ENCODE assay signal across 26 cellular contexts in genomic region chr12:89464974-89465592, GRCh38. TPM values are rescaled to one million over a fixed set of nuclear protein-coding genes. Genes with fewer than 3 reads are reported as not detected.
DNase-seq lines count a peak whose midpoint lies in the region; ATAC-seq, FAIRE-seq and TF ChIP-seq lines count a peak whose summit lies in the region.
"Had no signal": no experiment of that assay in that cellular context is flagged by ENCODE, and none has a peak within 500 bp of the region (broad histone marks: within the 10 kb centered on the region; RNA-seq: fewer than 3 reads in every experiment).

No MANE protein-coding gene starts in this region.

- peak; percentile 52 for DNase-seq in Daoy (ENCODE audit: low read depth)
- peak; percentile 27 for DNase-seq in SK-MEL-5 (ENCODE audit: low read depth, low spot score)
- DNase-seq in fibroblast of pulmonary artery (ENCODE audit: low read depth) = peak; percentile 16
- no peak for DNase-seq in stimulated activated naive CD4-positive, alpha-beta T cell (lab: John Stamatoyannopoulos, UW)
- no peak for DNase-seq in effector CD4-positive, alpha-beta T cell
- DNase-seq: activated CD4-positive, alpha-beta T cell treated with anti-CD3 and anti-CD28 coated beads for 4 hours; CD4-positive, CD25-positive, alpha-beta regulatory T cell; DMS 273 treated with DMSO at 0.1 percent for 48 hours; erythroblast; foreskin melanocyte; KBM-7; left ventricle myocardium superior; NCI-H146; NCI-H2171; NCI-H524 treated with DMSO at 0.1 percent for 48 hours; pancreas; SJCRH30; stimulated activated CD4-positive, alpha-beta T cell treated with anti-CD3 and anti-CD28 coated beads, Interleukin-4, amount 100 ng/mL, for 24 hours; stimulated activated naive B cell treated with anti-CD40 and anti-IgM and Interleukin-4, amounts not matched to agents 10 μg/mL and 1 μg/mL and 100 μg/mL, for 72 hours had no signal

- no peak overlapping the region for H3K4me3 ChIP-seq in fibroblast of pulmonary artery (replicated peaks; ENCODE audit: low read depth, low read length)
- H3K4me3 ChIP-seq: ascending aorta, pancreas, right atrium auricular region, SJCRH30, thoracic aorta had no signal

- ATAC-seq in HG02642 (IDR thresholded peaks at IDR 0.05; ENCODE audit: poor library complexity, unreplicated experiment) = no peak
- ATAC-seq: HCT116; left ventricle myocardium superior; pancreas; stimulated activated naive B cell treated with anti-CD40 and anti-IgM and Interleukin-4, amounts not matched to agents 10 μg/mL and 1 μg/mL and 100 μg/mL, for 72 hours had no signal

- in situ Hi-C loops in SK-MEL-5 (cut with HindIII; ENCODE audit: low pct_unique_long_range_greater_than_20kb, low sequenced_read_pairs) = loop anchor here (25.0 kb wide), 1 partner anchor 403 kb away; no protein-coding TSS in a partner anchor

- TF ChIP-seq CTCF in fibroblast of pulmonary artery (IDR thresholded peaks at IDR 0.05; ENCODE audit: low read length, missing control alignments) = no peak

- FAIRE-seq in A204.1 (lab: Jason Lieb, UNC) = peak; percentile 64
- FAIRE-seq: RCC 7860 had no signal

RNA-seq across cellular contexts. Expression of gene GALNT4, which starts 59.5 kb away (rescaled TPM):
- total RNA-seq in Daoy (2014; rRNA removed; shearing (Covaris generic)) = 4.9 and 5.1 TPM in 2 replicates
- total RNA-seq in SK-MEL-5 (2014; rRNA removed; shearing (Covaris generic)) = 5.7 and 7.7 TPM in 2 replicates
- 2.5 and 2.9 TPM in 2 replicates for polyA plus RNA-seq in SK-MEL-5 (2015; cell fraction: cytosol; rRNA removed)
- 3.4 and 5.6 TPM in 2 replicates for polyA plus RNA-seq in SK-MEL-5 (2015; cell fraction: nucleus; rRNA removed)

Comparison
In these comparisons a context has a peak if more than half of its experiments do, and no peak if none do; other contexts are left out.
1. DNase-seq: peak in Daoy (single experiment), SK-MEL-5 (single experiment) and fibroblast of pulmonary artery (single experiment); none in stimulated activated naive CD4-positive, alpha-beta T cell (0 of 6) and effector CD4-positive, alpha-beta T cell (single experiment).